34 cellular contexts compared by ENCODE assay signal in the genomic region with DNA sequence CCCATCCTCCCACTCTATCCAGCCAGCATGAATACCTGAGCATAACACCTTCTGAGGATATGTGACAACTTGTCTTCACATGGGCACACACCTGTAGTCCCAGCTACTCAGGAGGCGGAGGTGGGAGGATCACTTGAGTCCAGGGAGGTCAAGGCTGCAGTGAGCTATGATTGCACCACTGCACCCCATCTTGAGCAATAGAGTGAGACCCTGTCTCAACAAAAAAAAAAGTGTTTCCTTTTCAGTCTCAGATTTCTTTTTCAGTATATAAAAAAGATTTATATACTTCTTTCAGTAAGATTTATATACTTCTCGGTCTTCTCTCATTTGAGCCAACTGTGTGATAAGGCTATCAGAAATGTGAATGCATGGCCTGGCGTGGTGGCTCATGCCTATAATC.
DNase-seq lines count a peak whose midpoint lies in the region; ATAC-seq, FAIRE-seq and TF ChIP-seq lines count a peak whose summit lies in the region.
"Had no signal": no experiment of that assay in that cellular context is flagged by ENCODE, and none has a peak within 500 bp of the region (broad histone marks: within the 10 kb centered on the region; RNA-seq: fewer than 3 reads in every experiment).

No MANE protein-coding gene starts in this region.

- FAIRE-seq in HepG2 (lab: Jason Lieb, UNC), result no peak
- FAIRE-seq: A204.1, A549, D721Med had no signal

- TF ChIP-seq POLR2A in HepG2 (IDR thresholded peaks at IDR 0.05; ENCODE audit: insufficient read depth in 1 of 2, low read depth in 2 of 2, low read length in 2 of 2) (no peak), right lobe of liver (IDR thresholded peaks at IDR 0.05) (no peak), NB4 (IDR thresholded peaks at IDR 0.05; ENCODE audit: extremely low read depth, insufficient read length) (no peak)

- H3K9me3 ChIP-seq in HepG2 (ENCODE audit: low read length), result no peaks in the 10 kb centered on the region
- no peaks in the 10 kb centered on the region for H3K9me3 ChIP-seq in right lobe of liver
- H3K9me3 ChIP-seq in BLaER1 treated with 17β-estradiol and CSF1 and Interleukin-3, amounts not matched to agents 10 nM and 100 nM (replicated peaks in 1 of 11), result no peaks in the 10 kb centered on the region
- no peaks in the 10 kb centered on the region for H3K9me3 ChIP-seq in left ventricle myocardium inferior (replicated peaks)
- H3K9me3 ChIP-seq: A549, BE2C, BLaER1, Caco-2 had no signal

- no TSS peak for BruUV-seq in HepG2 (replicated peaks; lab: Mats Ljungman, UMichigan)

- H3K9ac ChIP-seq in HepG2 (ENCODE audit: insufficient read depth, low read depth, low read length), result no peak overlapping the region
- H3K9ac ChIP-seq in BLaER1 treated with 17β-estradiol and CSF1 and Interleukin-3, amounts not matched to agents 10 nM and 100 nM, result no peak overlapping the region
- H3K9ac ChIP-seq: BLaER1 had no signal

- intact Hi-C loops in HepG2 (cut with micrococcal nuclease; ENCODE audit: unreplicated experiment), result no loop called here
- intact Hi-C loops in right lobe of liver (cut with DNase I), result no loop called here
- intact Hi-C loops in left cardiac atrium (cut with DNase I), result no loop called here
- intact Hi-C loops in left ventricle myocardium inferior (cut with micrococcal nuclease), result no loop called here

- no peak for TF ChIP-seq RAD21 in HepG2 (CRISPR knock-in tag; IDR thresholded peaks at IDR 0.05)

- POLR2A ChIA-PET in HepG2 (lab: Yijun Ruan, JAX), result no interaction called here

- no peak for TF ChIP-seq CTCF in HepG2 (CRISPR knock-in tag; IDR thresholded peaks at IDR 0.05)
- TF ChIP-seq CTCF in right lobe of liver (IDR thresholded peaks at IDR 0.05), result no peak
- no peak for TF ChIP-seq CTCF in NB4 (IDR thresholded peaks at IDR 0.05; ENCODE audit: low read depth, low read length)
- no peak for TF ChIP-seq CTCF in left ventricle myocardium inferior (IDR thresholded peaks at IDR 0.05; ENCODE audit: borderline replicate concordance)

- H3K4me2 ChIP-seq in HepG2 (ENCODE audit: low read depth, low read length), result no peak overlapping the region
- H3K4me2 ChIP-seq in BLaER1 treated with 17β-estradiol and CSF1 and Interleukin-3, amounts not matched to agents 10 nM and 100 nM, result peak overlapping the region in 7 of 11 experiments; percentile 14 to 65 (median 48); a peak in 11 of 22 replicates
- H3K4me2 ChIP-seq: A549 had no signal

- TF ChIP-seq EP300 in HepG2 (IDR thresholded peaks at IDR 0.05; ENCODE audit: low read depth in 2 of 2, low read length in 2 of 2) (no peak), HepG2 (CRISPR knock-in tag; IDR thresholded peaks at IDR 0.05; ENCODE audit: borderline replicate concordance) (no peak)

- no peaks in the 10 kb centered on the region for H3K79me2 ChIP-seq in HepG2 (ENCODE audit: insufficient read depth, low read length)

- H2AFZ ChIP-seq in HepG2 (ENCODE audit: low read length), result no peak overlapping the region

- H3K4me1 ChIP-seq in HepG2 (ENCODE audit: insufficient read depth, low read length) (no peaks in the 10 kb centered on the region), right lobe of liver (no peaks in the 10 kb centered on the region), left ventricle myocardium inferior (peaks cover 4% of the 10 kb centered on the region)
- peaks cover 8 to 28% (median 18%) of the 10 kb centered on the region in 10 experiments; a peak in 17 of 20 replicates for H3K4me1 ChIP-seq in BLaER1 treated with 17β-estradiol and CSF1 and Interleukin-3, amounts not matched to agents 10 nM and 100 nM
- H3K4me1 ChIP-seq: Caco-2 had no signal

- H3K27me3 ChIP-seq in HepG2 (ENCODE audit: control insufficient read depth in 1 of 2, insufficient read depth in 2 of 2, low read length in 2 of 2) (no peaks in the 10 kb centered on the region), right lobe of liver (no peaks in the 10 kb centered on the region), left ventricle myocardium inferior (ENCODE audit: low read depth) (no peaks in the 10 kb centered on the region)
- H3K27me3 ChIP-seq in BLaER1 treated with 17β-estradiol and CSF1 and Interleukin-3, amounts not matched to agents 10 nM and 100 nM, result no peaks in the 10 kb centered on the region
- H3K27me3 ChIP-seq: BE2C, BLaER1 had no signal

- ATAC-seq in HepG2 (no peak), right lobe of liver (no peak), left cardiac atrium (no peak)
- ATAC-seq: A549; CD8-positive, alpha-beta T cell had no signal

- H3K4me3 ChIP-seq in HepG2 (replicated peaks in 1 of 3; ENCODE audit: insufficient read depth in 1 of 3, low read depth in 2 of 3, low read length in 3 of 3) (no peak overlapping the region), right lobe of liver (no peak overlapping the region), NB4 (ENCODE audit: low read depth, low read length) (no peak overlapping the region), left ventricle myocardium inferior (no peak overlapping the region)
- H3K4me3 ChIP-seq in BLaER1 treated with 17β-estradiol and CSF1 and Interleukin-3, amounts not matched to agents 10 nM and 100 nM, result no peak overlapping the region
- H3K4me3 ChIP-seq: A549, BLaER1 had no signal

- in situ Hi-C loops in HepG2 (cut with HindIII; ENCODE audit: extremely low pct_ligation_motif_present, low pct_unique_long_range_greater_than_20kb), result no loop called here

- CTCF ChIA-PET in HepG2 (lab: Yijun Ruan, JAX; ENCODE audit: low intra/inter-chr PET ratio, low total read pairs), result no interaction called here

- H3K36me3 ChIP-seq in HepG2 (replicated peaks in 1 of 2; ENCODE audit: control insufficient read depth in 1 of 2, insufficient read depth in 2 of 2, low read length in 2 of 2), result no peaks in the 10 kb centered on the region
- H3K36me3 ChIP-seq in right lobe of liver, result no peaks in the 10 kb centered on the region
- peaks cover 0 to 6% (median 0%) of the 10 kb centered on the region in 11 experiments; a peak in 2 of 22 replicates for H3K36me3 ChIP-seq in BLaER1 treated with 17β-estradiol and CSF1 and Interleukin-3, amounts not matched to agents 10 nM and 100 nM
- no peaks in the 10 kb centered on the region for H3K36me3 ChIP-seq in left ventricle myocardium inferior
- H3K36me3 ChIP-seq: BE2C had no signal

- H3K27ac ChIP-seq in HepG2 (ENCODE audit: extremely low read length, insufficient read depth, low read length), result no peak overlapping the region
- H3K27ac ChIP-seq in right lobe of liver, result no peak overlapping the region
- no peak overlapping the region for H3K27ac ChIP-seq in BLaER1 treated with 17β-estradiol and CSF1 and Interleukin-3, amounts not matched to agents 10 nM and 100 nM
- no peak overlapping the region for H3K27ac ChIP-seq in left ventricle myocardium inferior (replicated peaks)
- H3K27ac ChIP-seq: 22Rv1, A549, BLaER1, C4-2B had no signal

- no peaks in the 10 kb centered on the region for H4K20me1 ChIP-seq in HepG2 (ENCODE audit: insufficient read depth, low read length)
- no peaks in the 10 kb centered on the region for H4K20me1 ChIP-seq in BLaER1 treated with 17β-estradiol and CSF1 and Interleukin-3, amounts not matched to agents 10 nM and 100 nM
- H4K20me1 ChIP-seq: BLaER1 had no signal

- DNase-seq in HepG2 (ENCODE audit: low spot score) (no peak), right lobe of liver (no peak), NB4 (ENCODE audit: low read depth) (peak; percentile 15), left kidney (ENCODE audit: low read depth, low spot score) (peak; percentile 83), left cardiac atrium (no peak), left ventricle myocardium inferior (no peak), NCI-H748 (lab: John Stamatoyannopoulos, UW; ENCODE audit: unreplicated experiment) (no peak)
- DNase-seq: 8988T; ACHN; AML-193; BE2C; C1 segment of cervical spinal cord; Caco-2; Calu3; CD4-positive, alpha-beta memory T cell; CD4-positive, alpha-beta T cell; CD4-positive, CD25-positive, alpha-beta regulatory T cell; CD8-positive, alpha-beta memory T cell; CD8-positive, alpha-beta T cell; COR-L47; DMS 273 treated with DMSO at 0.1 percent for 48 hours; DMS153; DMS53; DMS79; DMS79 treated with DMSO at 0.1 percent for 48 hours; DND-41; EL had no signal

- WGBS in HepG2 (ENCODE audit: low lambda C conversion rate), result 96% methylated on average over 3 of the region's 3 CpGs
- WGBS in right lobe of liver (ENCODE audit: insufficient coverage, low coverage, low lambda C conversion rate, missing lambda C conversion rate), result 100% methylated on average over 3 of the region's 3 CpGs

TF ChIP-seq in HepG2, 621 proteins besides CTCF, POLR2A, EP300 and RAD21:
- TF ChIP-seq POGZ (CRISPR knock-in tag; IDR thresholded peaks at IDR 0.05) (no peak), SAP130 (CRISPR knock-in tag; IDR thresholded peaks at IDR 0.05; ENCODE audit: low read depth) (no peak), CEBPB (IDR thresholded peaks at IDR 0.05; ENCODE audit: borderline replicate concordance, low read depth, low read length) (peak; percentile 53; the same call in 1 of the 2 replicates), HNF4A (CRISPR knock-in tag; IDR thresholded peaks at IDR 0.05) (0 out of 2 replicates have a peak, but pooled peaks have one; percentile 28), SIN3A (IDR thresholded peaks at IDR 0.05; ENCODE audit: borderline replicate concordance, low read depth, low read length) (no peak), ZNF570 (CRISPR knock-in tag; IDR thresholded peaks at IDR 0.05; ENCODE audit: borderline replicate concordance) (no peak), SP140L (CRISPR knock-in tag; IDR thresholded peaks at IDR 0.05; ENCODE audit: borderline replicate concordance) (no peak)
- TF ChIP-seq, protein P1, sequence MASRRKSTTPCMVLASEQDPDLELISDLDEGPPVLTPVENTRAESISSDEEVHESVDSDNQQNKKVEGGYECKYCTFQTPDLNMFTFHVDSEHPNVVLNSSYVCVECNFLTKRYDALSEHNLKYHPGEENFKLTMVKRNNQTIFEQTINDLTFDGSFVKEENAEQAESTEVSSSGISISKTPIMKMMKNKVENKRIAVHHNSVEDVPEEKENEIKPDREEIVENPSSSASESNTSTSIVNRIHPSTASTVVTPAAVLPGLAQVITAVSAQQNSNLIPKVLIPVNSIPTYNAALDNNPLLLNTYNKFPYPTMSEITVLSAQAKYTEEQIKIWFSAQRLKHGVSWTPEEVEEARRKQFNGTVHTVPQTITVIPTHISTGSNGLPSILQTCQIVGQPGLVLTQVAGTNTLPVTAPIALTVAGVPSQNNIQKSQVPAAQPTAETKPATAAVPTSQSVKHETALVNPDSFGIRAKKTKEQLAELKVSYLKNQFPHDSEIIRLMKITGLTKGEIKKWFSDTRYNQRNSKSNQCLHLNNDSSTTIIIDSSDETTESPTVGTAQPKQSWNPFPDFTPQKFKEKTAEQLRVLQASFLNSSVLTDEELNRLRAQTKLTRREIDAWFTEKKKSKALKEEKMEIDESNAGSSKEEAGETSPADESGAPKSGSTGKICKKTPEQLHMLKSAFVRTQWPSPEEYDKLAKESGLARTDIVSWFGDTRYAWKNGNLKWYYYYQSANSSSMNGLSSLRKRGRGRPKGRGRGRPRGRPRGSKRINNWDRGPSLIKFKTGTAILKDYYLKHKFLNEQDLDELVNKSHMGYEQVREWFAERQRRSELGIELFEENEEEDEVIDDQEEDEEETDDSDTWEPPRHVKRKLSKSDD (CRISPR knock-in tag; IDR thresholded peaks at IDR 0.05; ENCODE audit: low read depth), result no peak

Comparison
In these comparisons a context has a peak if more than half of its experiments do, and no peak if none do; other contexts are left out.
1. DNase-seq: peak in NB4 (single experiment) and left kidney (single experiment); none in HepG2 (single experiment), right lobe of liver (0 of 3), left cardiac atrium (single experiment), left ventricle myocardium inferior (single experiment) and NCI-H748 (single experiment).